1 cellular context compared by ENCODE assay signal in genomic region chr12:20757-21156, GRCh38.
TF ChIP-seq lines count a peak whose summit lies in the region.

No MANE protein-coding gene starts in this region.

TF ChIP-seq in HepG2, 621 proteins besides CTCF, POLR2A, EP300 and RAD21 (continued from another document and continues in another):
- 0 out of 2 replicates have a peak, but pooled peaks have one; percentile 76 for TF ChIP-seq ZKSCAN8 (CRISPR knock-in tag; IDR thresholded peaks at IDR 0.05; ENCODE audit: borderline replicate concordance)
- no peak for TF ChIP-seq MTERF4 (CRISPR knock-in tag; IDR thresholded peaks at IDR 0.05)
- TF ChIP-seq POGZ (CRISPR knock-in tag; IDR thresholded peaks at IDR 0.05), result peak; percentile 30; the same call in 1 of the 2 replicates
- TF ChIP-seq CCDC6 (CRISPR knock-in tag; IDR thresholded peaks at IDR 0.05), result no peak
- TF ChIP-seq DBP (CRISPR knock-in tag; IDR thresholded peaks at IDR 0.05; ENCODE audit: not compliant biosample characterization), result no peak
- peak; percentile 32; the same call in 1 of the 2 replicates for TF ChIP-seq NCOA2 (CRISPR knock-in tag; IDR thresholded peaks at IDR 0.05)
- peak; percentile 45; the same call in 1 of the 2 replicates for TF ChIP-seq ZNF788 (CRISPR knock-in tag; IDR thresholded peaks at IDR 0.05; ENCODE audit: borderline replicate concordance)
- no peak for TF ChIP-seq ZFY (CRISPR knock-in tag; IDR thresholded peaks at IDR 0.05)
- TF ChIP-seq ESRRA (CRISPR knock-in tag; IDR thresholded peaks at IDR 0.05; ENCODE audit: low read depth), result no peak
- no peak for TF ChIP-seq NKX3-1 (CRISPR knock-in tag; IDR thresholded peaks at IDR 0.05)
- TF ChIP-seq IRF9 (CRISPR knock-in tag; IDR thresholded peaks at IDR 0.05; ENCODE audit: borderline replicate concordance), result 0 out of 2 replicates have a peak, but pooled peaks have one; percentile 36
- no peak for TF ChIP-seq GLI4 (CRISPR knock-in tag; IDR thresholded peaks at IDR 0.05; ENCODE audit: borderline replicate concordance)
- no peak for TF ChIP-seq RNF219 (CRISPR knock-in tag; IDR thresholded peaks at IDR 0.05)
- no peak for TF ChIP-seq FOXK2 (IDR thresholded peaks at IDR 0.05)
- TF ChIP-seq RERE (CRISPR knock-in tag; IDR thresholded peaks at IDR 0.05; ENCODE audit: low read depth), result no peak
- TF ChIP-seq EEA1 (CRISPR knock-in tag; IDR thresholded peaks at IDR 0.05; ENCODE audit: borderline replicate concordance), result no peak
- peak; percentile 66; the same call in 1 of the 2 replicates for TF ChIP-seq KDM1A (CRISPR knock-in tag; IDR thresholded peaks at IDR 0.05)
- TF ChIP-seq HIC2 (CRISPR knock-in tag; IDR thresholded peaks at IDR 0.05; ENCODE audit: low read depth), result no peak
- TF ChIP-seq ZNF597 (CRISPR knock-in tag; IDR thresholded peaks at IDR 0.05), result no peak
- peak; percentile 85; the same call in 1 of the 2 replicates for TF ChIP-seq ZNF12 (CRISPR knock-in tag; IDR thresholded peaks at IDR 0.05)
- no peak for TF ChIP-seq ARNT2 (CRISPR knock-in tag; IDR thresholded peaks at IDR 0.05; ENCODE audit: low read depth)
- no peak for TF ChIP-seq ZNF234 (CRISPR knock-in tag; conservative IDR thresholded peaks at IDR 0.05)
- peak; percentile 49; the same call in 1 of the 2 replicates for TF ChIP-seq ZNF580 (CRISPR knock-in tag; IDR thresholded peaks at IDR 0.05; ENCODE audit: borderline replicate concordance, low read depth)
- no peak for TF ChIP-seq RFXANK (CRISPR knock-in tag; IDR thresholded peaks at IDR 0.05)
- no peak for TF ChIP-seq ZKSCAN1 (IDR thresholded peaks at IDR 0.05; ENCODE audit: low read length)
- TF ChIP-seq ZNF383 (CRISPR knock-in tag; IDR thresholded peaks at IDR 0.05; ENCODE audit: borderline replicate concordance), result no peak
- peak; percentile 42; the same call in 1 of the 2 replicates for TF ChIP-seq DPF2 (CRISPR knock-in tag; IDR thresholded peaks at IDR 0.05; ENCODE audit: borderline replicate concordance, low read depth)
- peak; percentile 40; the same call in 1 of the 2 replicates for TF ChIP-seq DMAP1 (CRISPR knock-in tag; IDR thresholded peaks at IDR 0.05)
- TF ChIP-seq ELF1 (CRISPR knock-in tag; IDR thresholded peaks at IDR 0.05), result 0 out of 2 replicates have a peak, but pooled peaks have one; percentile 18
- no peak for TF ChIP-seq ZNF17 (CRISPR knock-in tag; IDR thresholded peaks at IDR 0.05)
- TF ChIP-seq BHLHE40 (IDR thresholded peaks at IDR 0.05; ENCODE audit: low read length), result no peak
- TF ChIP-seq ZNF20 (CRISPR knock-in tag; IDR thresholded peaks at IDR 0.05), result no peak
- TF ChIP-seq SMC3 (IDR thresholded peaks at IDR 0.05; ENCODE audit: low read length), result no peak; the same call in 1 of the 2 replicates
- TF ChIP-seq ZNF609 (CRISPR knock-in tag; IDR thresholded peaks at IDR 0.05; ENCODE audit: borderline replicate concordance), result peak; percentile 48; the same call in 1 of the 2 replicates
- TF ChIP-seq SIN3B (IDR thresholded peaks at IDR 0.05; ENCODE audit: low read length), result no peak
- no peak for TF ChIP-seq ZNF121 (CRISPR knock-in tag; IDR thresholded peaks at IDR 0.05)
- TF ChIP-seq ZBTB43 (CRISPR knock-in tag; conservative IDR thresholded peaks at IDR 0.05), result 0 out of 2 replicates have a peak, but pooled peaks have one; percentile 51
